ENCODE assay signal across 8 cellular contexts in genomic region chr10:12068467-12069269, GRCh38. TPM values are rescaled to one million over a fixed set of nuclear protein-coding genes. Genes with fewer than 3 reads are reported as not detected.
DNase-seq lines count a peak whose midpoint lies in the region; ATAC-seq and TF ChIP-seq lines count a peak whose summit lies in the region.

Gene DHTKD1 (plus strand): TSS chr10:12068954. CDS start chr10:12069034, 80 bp downstream.

- H3K27ac ChIP-seq in endodermal cell (ENCODE audit: low read depth, low read length): peak within 1 kb of the TSS; percentile 90

- TF ChIP-seq CTCF in Calu3 (IDR thresholded peaks at IDR 0.05; ENCODE audit: unreplicated experiment) (no peak), endodermal cell (conservative IDR thresholded peaks at IDR 0.05) (peak; percentile 62)

- BruUV-seq in Calu3 (replicated peaks; lab: Mats Ljungman, UMichigan): no TSS peak

- CTCF ChIA-PET in Calu3 (lab: Charles Lee): interaction anchor here (0.6 to 1.0 kb wide), 3 partner anchors 12 to 27 kb away, joined by 3 to 5 read pairs (median 3); no protein-coding TSS in a partner anchor

- H3K27me3 ChIP-seq in NT2/D1 (ENCODE audit: insufficient read depth, insufficient read length) (no peaks in the 10 kb centered on the region), endodermal cell (ENCODE audit: control insufficient read depth, insufficient read depth, low read length, poor library complexity, severe bottlenecking) (no peaks in the 10 kb centered on the region)

- H3K9me3 ChIP-seq in NT2/D1 (ENCODE audit: insufficient read depth, low read length) (no peaks in the 10 kb centered on the region), endodermal cell (ENCODE audit: control insufficient read depth, low read length) (no peaks in the 10 kb centered on the region)

- peaks cover 16% of the 10 kb centered on the region for H3K36me3 Mint-ChIP-seq in Calu3 (ENCODE audit: insufficient read depth, unreplicated experiment)
- peaks cover 2% of the 10 kb centered on the region for H3K36me3 Mint-ChIP-seq in endodermal cell (ENCODE audit: low read depth)

- 4 to 7% methylated on average over 24 to 66 of the region's 66 CpGs for WGBS in endodermal cell (ENCODE audit: insufficient coverage in 1 of 2, insufficient read length in 1 of 2), 2 experiments

- H3K4me1 Mint-ChIP-seq in Calu3 (ENCODE audit: low read depth, unreplicated experiment): peaks cover 17% of the 10 kb centered on the region
- H3K4me1 Mint-ChIP-seq in endodermal cell: peaks cover 8% of the 10 kb centered on the region

- intact Hi-C loops in Calu3 (cut with micrococcal nuclease; ENCODE audit: unreplicated experiment): no loop called here

- peak; percentile 97 for ATAC-seq in GM21381 (IDR thresholded peaks at IDR 0.05; ENCODE audit: unreplicated experiment)

- H3K9ac ChIP-seq in NT2/D1 (ENCODE audit: insufficient read length, low read depth) (peak within 1 kb of the TSS; percentile 86), endodermal cell (ENCODE audit: extremely low read depth, low read length, poor library complexity, severe bottlenecking) (peak within 1 kb of the TSS; percentile 92)

- peak within 1 kb of the TSS; percentile 72 for H3K27ac Mint-ChIP-seq in Calu3 (ENCODE audit: unreplicated experiment)
- H3K27ac Mint-ChIP-seq in endodermal cell: peak within 1 kb of the TSS; percentile 95

- H3K36me3 ChIP-seq in NT2/D1 (ENCODE audit: insufficient read depth, insufficient read length, low read length): peaks cover 9% of the 10 kb centered on the region
- no peaks in the 10 kb centered on the region for H3K36me3 ChIP-seq in endodermal cell (ENCODE audit: control insufficient read depth, insufficient read depth, low read length)

- H3K9me3 Mint-ChIP-seq in Calu3 (ENCODE audit: low read depth, unreplicated experiment) (no peaks in the 10 kb centered on the region), endodermal cell (no peaks in the 10 kb centered on the region)

- H3K4me1 ChIP-seq in NT2/D1 (ENCODE audit: insufficient read depth, insufficient read length): no peaks in the 10 kb centered on the region
- no peaks in the 10 kb centered on the region for H3K4me1 ChIP-seq in endodermal cell (ENCODE audit: control insufficient read depth, insufficient read depth, low read length)

- no peaks in the 10 kb centered on the region for H3K27me3 Mint-ChIP-seq in Calu3 (ENCODE audit: unreplicated experiment)
- peaks cover 3% of the 10 kb centered on the region for H3K27me3 Mint-ChIP-seq in endodermal cell (ENCODE audit: insufficient read depth)

- peak; percentile 99 for DNase-seq in Calu3
- DNase-seq in HUDEP-2 (lab: John Stamatoyannopoulos, UW; ENCODE audit: unreplicated experiment in 76 of 76): peak in 75 of 76 experiments; percentile 45 to 99 (median 97)
- DNase-seq in NT2/D1 (ENCODE audit: low read depth, low spot score): peak; percentile 92
- peak; percentile 86 for DNase-seq in activated CD8-positive, alpha-beta memory T cell treated with anti-CD3 and anti-CD28 coated beads, Interleukin-2, amount 50 U/mL, for 1 hour (ENCODE audit: extremely low read depth)
- DNase-seq in endodermal cell: peak; percentile 100
- peak; percentile 100 for DNase-seq in mesenteric fat pad (ENCODE audit: low spot score)
- peak; percentile 99 for DNase-seq in stimulated activated CD8-positive, alpha-beta memory T cell treated with anti-CD3 and anti-CD28 coated beads, Interleukin-15, amount 100 ng/mL, for 24 hours (ENCODE audit: low read depth)

- H3K4me3 Mint-ChIP-seq in Calu3 (ENCODE audit: low read depth, unreplicated experiment): peak within 1 kb of the TSS; percentile 52
- H3K4me3 Mint-ChIP-seq in endodermal cell: peak within 1 kb of the TSS; percentile 86

- peak within 1 kb of the TSS; percentile 76 for H3K4me3 ChIP-seq in NT2/D1 (ENCODE audit: insufficient read length, low read depth)
- peak within 1 kb of the TSS; percentile 92 for H3K4me3 ChIP-seq in endodermal cell (ENCODE audit: low read length)

RNA-seq across cellular contexts. Expression of gene DHTKD1, which starts in this region (rescaled TPM):
- 28.7 and 29.4 TPM in 2 replicates for total RNA-seq in Calu3 (2022)
- 10 to 100 TPM; 56.9 to 61.5 TPM for total RNA-seq in endodermal cell
- polyA plus RNA-seq in endodermal cell (2013, experiment 1 of 2): 38.9 TPM
- polyA plus RNA-seq in endodermal cell (2013, experiment 2 of 2): 31.7 TPM
- total RNA-seq in mesenteric fat pad: 21.5 TPM

Comparison
In these comparisons a context has a peak if more than half of its experiments do, and no peak if none do; other contexts are left out.
1. Peak in every context shown above with its lines: DNase-seq, ATAC-seq, H3K4me3 ChIP-seq and H3K27ac ChIP-seq.